ENCODE assay signal across 2 cellular contexts in the genomic region with DNA sequence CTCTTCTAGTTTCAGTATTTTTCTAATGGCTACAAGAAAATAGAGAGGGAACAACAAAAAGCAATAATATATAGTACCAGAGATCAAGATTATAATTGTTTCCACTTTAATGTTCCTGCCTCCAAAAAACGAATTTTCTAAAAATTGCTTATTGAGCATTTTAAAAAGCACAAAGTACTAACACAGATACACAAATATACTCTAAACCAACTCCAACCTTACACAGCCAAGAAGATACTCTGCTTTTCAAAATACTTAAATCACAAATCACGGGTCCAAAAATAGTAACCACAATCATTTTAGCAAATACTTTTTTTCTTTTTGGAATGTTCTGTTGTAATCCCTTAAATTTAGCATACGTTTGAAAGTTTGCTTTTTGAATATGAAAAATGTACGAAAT.
TF ChIP-seq lines count a peak whose summit lies in the region.

No MANE protein-coding gene starts in this region.

TF ChIP-seq in IMR-90, 13 proteins besides CTCF, POLR2A, EP300 and RAD21 (continued from another document):
- TF ChIP-seq, protein P1, sequence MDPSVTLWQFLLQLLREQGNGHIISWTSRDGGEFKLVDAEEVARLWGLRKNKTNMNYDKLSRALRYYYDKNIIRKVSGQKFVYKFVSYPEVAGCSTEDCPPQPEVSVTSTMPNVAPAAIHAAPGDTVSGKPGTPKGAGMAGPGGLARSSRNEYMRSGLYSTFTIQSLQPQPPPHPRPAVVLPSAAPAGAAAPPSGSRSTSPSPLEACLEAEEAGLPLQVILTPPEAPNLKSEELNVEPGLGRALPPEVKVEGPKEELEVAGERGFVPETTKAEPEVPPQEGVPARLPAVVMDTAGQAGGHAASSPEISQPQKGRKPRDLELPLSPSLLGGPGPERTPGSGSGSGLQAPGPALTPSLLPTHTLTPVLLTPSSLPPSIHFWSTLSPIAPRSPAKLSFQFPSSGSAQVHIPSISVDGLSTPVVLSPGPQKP (IDR thresholded peaks at IDR 0.05; ENCODE audit: borderline replicate concordance, low read depth, low read length): no peak
- TF ChIP-seq, protein P2, sequence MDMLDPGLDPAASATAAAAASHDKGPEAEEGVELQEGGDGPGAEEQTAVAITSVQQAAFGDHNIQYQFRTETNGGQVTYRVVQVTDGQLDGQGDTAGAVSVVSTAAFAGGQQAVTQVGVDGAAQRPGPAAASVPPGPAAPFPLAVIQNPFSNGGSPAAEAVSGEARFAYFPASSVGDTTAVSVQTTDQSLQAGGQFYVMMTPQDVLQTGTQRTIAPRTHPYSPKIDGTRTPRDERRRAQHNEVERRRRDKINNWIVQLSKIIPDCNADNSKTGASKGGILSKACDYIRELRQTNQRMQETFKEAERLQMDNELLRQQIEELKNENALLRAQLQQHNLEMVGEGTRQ (IDR thresholded peaks at IDR 0.05; ENCODE audit: low read depth, low read length): no peak
- TF ChIP-seq CEBPB (IDR thresholded peaks at IDR 0.05; ENCODE audit: low read depth, low read length) (no peak), MAFK (IDR thresholded peaks at IDR 0.05; ENCODE audit: low read depth, low read length) (peak; percentile 67)

TF ChIP-seq in WTC11, 78 proteins besides CTCF, POLR2A, EP300 and RAD21 (continued from another document):
- TF ChIP-seq ATF1 (CRISPR knock-in tag; IDR thresholded peaks at IDR 0.05) (no peak), HMGA2 (CRISPR knock-in tag; IDR thresholded peaks at IDR 0.05) (no peak), FOXP1 (CRISPR knock-in tag; IDR thresholded peaks at IDR 0.05; ENCODE audit: borderline replicate concordance) (no peak), ZNF232 (CRISPR knock-in tag; IDR thresholded peaks at IDR 0.05) (no peak), NFATC4 (CRISPR knock-in tag; IDR thresholded peaks at IDR 0.05) (no peak)
- TF ChIP-seq, protein P3, sequence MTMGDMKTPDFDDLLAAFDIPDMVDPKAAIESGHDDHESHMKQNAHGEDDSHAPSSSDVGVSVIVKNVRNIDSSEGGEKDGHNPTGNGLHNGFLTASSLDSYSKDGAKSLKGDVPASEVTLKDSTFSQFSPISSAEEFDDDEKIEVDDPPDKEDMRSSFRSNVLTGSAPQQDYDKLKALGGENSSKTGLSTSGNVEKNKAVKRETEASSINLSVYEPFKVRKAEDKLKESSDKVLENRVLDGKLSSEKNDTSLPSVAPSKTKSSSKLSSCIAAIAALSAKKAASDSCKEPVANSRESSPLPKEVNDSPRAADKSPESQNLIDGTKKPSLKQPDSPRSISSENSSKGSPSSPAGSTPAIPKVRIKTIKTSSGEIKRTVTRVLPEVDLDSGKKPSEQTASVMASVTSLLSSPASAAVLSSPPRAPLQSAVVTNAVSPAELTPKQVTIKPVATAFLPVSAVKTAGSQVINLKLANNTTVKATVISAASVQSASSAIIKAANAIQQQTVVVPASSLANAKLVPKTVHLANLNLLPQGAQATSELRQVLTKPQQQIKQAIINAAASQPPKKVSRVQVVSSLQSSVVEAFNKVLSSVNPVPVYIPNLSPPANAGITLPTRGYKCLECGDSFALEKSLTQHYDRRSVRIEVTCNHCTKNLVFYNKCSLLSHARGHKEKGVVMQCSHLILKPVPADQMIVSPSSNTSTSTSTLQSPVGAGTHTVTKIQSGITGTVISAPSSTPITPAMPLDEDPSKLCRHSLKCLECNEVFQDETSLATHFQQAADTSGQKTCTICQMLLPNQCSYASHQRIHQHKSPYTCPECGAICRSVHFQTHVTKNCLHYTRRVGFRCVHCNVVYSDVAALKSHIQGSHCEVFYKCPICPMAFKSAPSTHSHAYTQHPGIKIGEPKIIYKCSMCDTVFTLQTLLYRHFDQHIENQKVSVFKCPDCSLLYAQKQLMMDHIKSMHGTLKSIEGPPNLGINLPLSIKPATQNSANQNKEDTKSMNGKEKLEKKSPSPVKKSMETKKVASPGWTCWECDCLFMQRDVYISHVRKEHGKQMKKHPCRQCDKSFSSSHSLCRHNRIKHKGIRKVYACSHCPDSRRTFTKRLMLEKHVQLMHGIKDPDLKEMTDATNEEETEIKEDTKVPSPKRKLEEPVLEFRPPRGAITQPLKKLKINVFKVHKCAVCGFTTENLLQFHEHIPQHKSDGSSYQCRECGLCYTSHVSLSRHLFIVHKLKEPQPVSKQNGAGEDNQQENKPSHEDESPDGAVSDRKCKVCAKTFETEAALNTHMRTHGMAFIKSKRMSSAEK (CRISPR knock-in tag; IDR thresholded peaks at IDR 0.05; ENCODE audit: borderline replicate concordance): no peak
- TF ChIP-seq, protein P4, sequence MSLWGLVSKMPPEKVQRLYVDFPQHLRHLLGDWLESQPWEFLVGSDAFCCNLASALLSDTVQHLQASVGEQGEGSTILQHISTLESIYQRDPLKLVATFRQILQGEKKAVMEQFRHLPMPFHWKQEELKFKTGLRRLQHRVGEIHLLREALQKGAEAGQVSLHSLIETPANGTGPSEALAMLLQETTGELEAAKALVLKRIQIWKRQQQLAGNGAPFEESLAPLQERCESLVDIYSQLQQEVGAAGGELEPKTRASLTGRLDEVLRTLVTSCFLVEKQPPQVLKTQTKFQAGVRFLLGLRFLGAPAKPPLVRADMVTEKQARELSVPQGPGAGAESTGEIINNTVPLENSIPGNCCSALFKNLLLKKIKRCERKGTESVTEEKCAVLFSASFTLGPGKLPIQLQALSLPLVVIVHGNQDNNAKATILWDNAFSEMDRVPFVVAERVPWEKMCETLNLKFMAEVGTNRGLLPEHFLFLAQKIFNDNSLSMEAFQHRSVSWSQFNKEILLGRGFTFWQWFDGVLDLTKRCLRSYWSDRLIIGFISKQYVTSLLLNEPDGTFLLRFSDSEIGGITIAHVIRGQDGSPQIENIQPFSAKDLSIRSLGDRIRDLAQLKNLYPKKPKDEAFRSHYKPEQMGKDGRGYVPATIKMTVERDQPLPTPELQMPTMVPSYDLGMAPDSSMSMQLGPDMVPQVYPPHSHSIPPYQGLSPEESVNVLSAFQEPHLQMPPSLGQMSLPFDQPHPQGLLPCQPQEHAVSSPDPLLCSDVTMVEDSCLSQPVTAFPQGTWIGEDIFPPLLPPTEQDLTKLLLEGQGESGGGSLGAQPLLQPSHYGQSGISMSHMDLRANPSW (CRISPR knock-in tag; conservative IDR thresholded peaks at IDR 0.05; ENCODE audit: low read depth): no peak
- TF ChIP-seq, protein P5, sequence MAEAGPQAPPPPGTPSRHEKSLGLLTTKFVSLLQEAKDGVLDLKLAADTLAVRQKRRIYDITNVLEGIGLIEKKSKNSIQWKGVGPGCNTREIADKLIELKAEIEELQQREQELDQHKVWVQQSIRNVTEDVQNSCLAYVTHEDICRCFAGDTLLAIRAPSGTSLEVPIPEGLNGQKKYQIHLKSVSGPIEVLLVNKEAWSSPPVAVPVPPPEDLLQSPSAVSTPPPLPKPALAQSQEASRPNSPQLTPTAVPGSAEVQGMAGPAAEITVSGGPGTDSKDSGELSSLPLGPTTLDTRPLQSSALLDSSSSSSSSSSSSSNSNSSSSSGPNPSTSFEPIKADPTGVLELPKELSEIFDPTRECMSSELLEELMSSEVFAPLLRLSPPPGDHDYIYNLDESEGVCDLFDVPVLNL (CRISPR knock-in tag; IDR thresholded peaks at IDR 0.05; ENCODE audit: borderline replicate concordance, low read depth): no peak
